Comparison of ENCODE assay signal across 12 cellular contexts in genomic region chr9:20597862-20598261, GRCh38.
"Had no signal": no experiment of that assay in that cellular context is flagged by ENCODE, and none has a peak within 500 bp of the region (broad histone marks: within the 10 kb centered on the region; RNA-seq: fewer than 3 reads in every experiment).

No MANE protein-coding gene starts in this region.

- ATAC-seq: body of pancreas, left lobe of liver had no signal

- H3K27me3 Mint-ChIP-seq: activated naive CD4-positive, alpha-beta T cell treated with anti-CD3 and anti-CD28 coated beads, Interleukin-2, amount 10 ng/mL, durations not matched to agents 7 days and 5 days had no signal

- H3K9me3 Mint-ChIP-seq: activated naive CD4-positive, alpha-beta T cell treated with anti-CD3 and anti-CD28 coated beads, Interleukin-2, amount 10 ng/mL, durations not matched to agents 7 days and 5 days; activated T-helper 2 cell treated with anti-CD3 and anti-CD28 coated beads, Interferon-gamma antibody, Interleukin-2, Interleukin-4, amounts not matched to agents 10 μg/mL and 5 μg/mL and 100 μg/mL, durations not matched to agents 14 hours and 24 hours and 36 hours; memory B cell had no signal

- H3K4me3 ChIP-seq: body of pancreas, stomach had no signal

- H3K36me3 Mint-ChIP-seq: memory B cell had no signal

- H3K4me3 Mint-ChIP-seq: activated naive CD4-positive, alpha-beta T cell treated with anti-CD3 and anti-CD28 coated beads, Interleukin-2, amount 10 ng/mL, durations not matched to agents 7 days and 5 days; memory B cell; neural crest cell had no signal

- H3K27me3 ChIP-seq: body of pancreas, stomach had no signal

- H3K27ac Mint-ChIP-seq: activated naive CD4-positive, alpha-beta T cell treated with anti-CD3 and anti-CD28 coated beads, Interleukin-2, amount 10 ng/mL, durations not matched to agents 7 days and 5 days; activated T-helper 2 cell treated with anti-CD3 and anti-CD28 coated beads, Interferon-gamma antibody, Interleukin-2, Interleukin-4, amounts not matched to agents 10 μg/mL and 5 μg/mL and 100 μg/mL, durations not matched to agents 14 hours and 24 hours and 36 hours; memory B cell had no signal

- H3K9me3 ChIP-seq: body of pancreas, stomach had no signal

- DNase-seq: activated CD4-positive, alpha-beta T cell treated with anti-CD3 and anti-CD28 coated beads for 48 hours; activated naive CD4-positive, alpha-beta T cell treated with anti-CD3 and anti-CD28 coated beads, Interleukin-2, amount 10 ng/mL, durations not matched to agents 7 days and 5 days; body of pancreas; foreskin fibroblast; head of caudate nucleus; islet precursor cell; stimulated activated CD4-positive, alpha-beta T cell treated with anti-CD3 and anti-CD28 coated beads, Interleukin-4, amount 100 ng/mL, for 1 hour; stomach had no signal

- H3K36me3 ChIP-seq: stomach had no signal

- H3K27ac ChIP-seq: body of pancreas, stomach had no signal
